Comparison of ENCODE assay signal across 8 cellular contexts in the genomic region with DNA sequence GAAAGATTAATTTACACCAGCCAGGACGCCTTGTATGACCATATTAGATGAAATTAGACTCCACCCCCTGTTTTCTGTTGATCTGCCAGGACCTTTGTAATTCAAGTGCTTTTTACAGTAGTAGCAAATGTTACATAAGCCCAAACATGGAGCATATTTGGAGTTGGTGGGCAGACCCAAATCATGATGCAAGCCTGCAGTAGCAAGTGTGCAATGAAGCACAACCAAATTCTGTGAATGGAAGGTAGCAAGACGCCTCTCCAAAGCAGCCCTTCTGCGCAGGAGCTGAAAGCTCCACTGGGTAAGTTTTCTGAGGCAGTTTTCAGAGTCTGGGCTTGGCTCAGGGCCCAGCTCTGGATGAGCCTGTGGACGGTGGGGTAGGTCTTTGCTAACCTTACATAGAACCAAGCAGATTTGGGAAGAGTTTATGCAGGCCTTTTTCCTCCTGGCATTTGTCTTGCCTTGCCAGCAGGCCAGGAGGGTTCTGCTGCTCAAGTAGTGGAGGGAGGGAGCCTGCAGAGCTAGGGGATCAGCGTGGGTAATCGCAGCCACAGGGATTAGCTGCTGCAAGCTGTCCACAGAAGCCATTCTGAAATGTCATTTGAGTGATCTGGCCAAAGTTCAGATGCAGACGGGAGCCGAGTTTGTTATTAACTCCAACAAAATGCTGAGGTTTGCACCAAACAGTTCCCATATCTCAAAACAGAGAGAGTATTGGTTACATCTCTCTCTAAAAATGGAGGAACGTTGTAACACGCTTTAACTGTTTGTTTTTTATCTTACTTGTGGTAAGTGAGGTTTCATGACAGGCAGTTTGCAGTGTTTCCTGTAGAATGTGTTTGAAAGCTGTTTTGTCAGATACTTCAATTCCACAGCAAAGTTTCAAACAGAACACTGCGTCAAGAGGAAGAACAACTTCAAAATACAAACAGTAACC. TPM values are rescaled to one million over a fixed set of nuclear protein-coding genes. Genes with fewer than 3 reads are reported as not detected.
DNase-seq lines count a peak whose midpoint lies in the region; ATAC-seq and TF ChIP-seq lines count a peak whose summit lies in the region.

No MANE protein-coding gene starts in this region.

- H2AFZ ChIP-seq in OCI-LY3 (ENCODE audit: low read depth, low read length) (no peak overlapping the region), hepatocyte (no peak overlapping the region)

- DNase-seq in AML-193 (lab: John Stamatoyannopoulos, UW) (peak; percentile 92 to 94), amniotic epithelial cell (ENCODE audit: low read depth) (peak; percentile 83), hepatocyte (ENCODE audit: low spot score) (peak; percentile 75), amniotic stem cell (lab: John Stamatoyannopoulos, UW) (no peak)

- H3K9me3 ChIP-seq in OCI-LY3 (ENCODE audit: insufficient read depth, low read length) (no peaks in the 10 kb centered on the region), hepatocyte (ENCODE audit: low read depth) (no peaks in the 10 kb centered on the region), skeletal muscle tissue (ENCODE audit: control insufficient read depth in 3 of 3, low read length in 3 of 3) (no peaks in the 10 kb centered on the region)

- no peak overlapping the region for H3K9ac ChIP-seq in OCI-LY3 (ENCODE audit: low read length)
- H3K9ac ChIP-seq in skeletal muscle tissue (ENCODE audit: low read depth in 1 of 3, low read length in 3 of 3) = peak overlapping the region; percentile 57 to 68 (median 58)

- H3K9me2 ChIP-seq in hepatocyte (replicated peaks; ENCODE audit: insufficient read depth) = no peaks in the 10 kb centered on the region

- peaks cover 34% of the 10 kb centered on the region; the same call in 1 of the 2 replicates for H3K79me2 ChIP-seq in OCI-LY3 (ENCODE audit: low read length)
- peaks cover 49% of the 10 kb centered on the region for H3K79me2 ChIP-seq in hepatocyte

- peak; percentile 64 for ATAC-seq in GM18870 (IDR thresholded peaks at IDR 0.05; ENCODE audit: unreplicated experiment)
- peak; percentile 54 for ATAC-seq in HG03066 (IDR thresholded peaks at IDR 0.05; ENCODE audit: low read depth, unreplicated experiment)

- H3K4me2 ChIP-seq in OCI-LY3 (ENCODE audit: low read length) (peak overlapping the region; percentile 58), hepatocyte (peak overlapping the region; percentile 68)

- H3K4me1 ChIP-seq in OCI-LY3 (ENCODE audit: low read length) (peaks cover 36% of the 10 kb centered on the region), hepatocyte (ENCODE audit: insufficient read depth) (peaks cover 71% of the 10 kb centered on the region), skeletal muscle tissue (ENCODE audit: control insufficient read depth in 3 of 3, insufficient read depth in 3 of 3, low read length in 3 of 3) (peaks cover 27 to 51% (median 49%) of the 10 kb centered on the region in 3 donors)

- WGBS in hepatocyte (ENCODE audit: low lambda C conversion rate, missing lambda C conversion rate) = 23% methylated on average over 11 of the region's 11 CpGs

- no peak overlapping the region for H3K27ac ChIP-seq in OCI-LY3 (ENCODE audit: low read length)
- H3K27ac ChIP-seq in hepatocyte = peak overlapping the region; percentile 75
- peak overlapping the region; percentile 61 for H3K27ac ChIP-seq in skeletal muscle tissue (ENCODE audit: low read depth, low read length)

- no peak overlapping the region for H3K4me3 ChIP-seq in OCI-LY3 (ENCODE audit: low read length)
- no peak overlapping the region for H3K4me3 ChIP-seq in hepatocyte
- H3K4me3 ChIP-seq in skeletal muscle tissue (ENCODE audit: low read length in 3 of 3) = peak overlapping the region; percentile 55 to 75 (median 57)

- TF ChIP-seq CTCF in OCI-LY3 (IDR thresholded peaks at IDR 0.05; ENCODE audit: low read depth, low read length) = no peak
- TF ChIP-seq CTCF in hepatocyte (IDR thresholded peaks at IDR 0.05; ENCODE audit: poor library complexity) = no peak

- H4K20me1 ChIP-seq in OCI-LY3 (ENCODE audit: insufficient read depth, low read length) (peaks cover 44% of the 10 kb centered on the region), hepatocyte (ENCODE audit: insufficient read depth, poor library complexity, severe bottlenecking) (no peaks in the 10 kb centered on the region)

- H3K27me3 ChIP-seq in OCI-LY3 (ENCODE audit: low read depth, low read length) = no peaks in the 10 kb centered on the region
- no peaks in the 10 kb centered on the region for H3K27me3 ChIP-seq in hepatocyte
- no peaks in the 10 kb centered on the region for H3K27me3 ChIP-seq in skeletal muscle tissue (ENCODE audit: control insufficient read depth in 3 of 3, insufficient read depth in 3 of 3, low read length in 3 of 3)

- H3K36me3 ChIP-seq in OCI-LY3 (replicated peaks; ENCODE audit: low read depth, low read length) = peaks cover 1% of the 10 kb centered on the region
- H3K36me3 ChIP-seq in hepatocyte (replicated peaks; ENCODE audit: insufficient read depth, low read depth) = no peaks in the 10 kb centered on the region
- H3K36me3 ChIP-seq in skeletal muscle tissue (ENCODE audit: control insufficient read depth in 3 of 3, insufficient read depth in 3 of 3, low read length in 3 of 3) = no peaks in the 10 kb centered on the region

RNA-seq across cellular contexts. Expression of a gene that starts 55.4 kb away (rescaled TPM):
- 99.6 and 101 TPM in 2 replicates for total RNA-seq in hepatocyte
- 104 and 111 TPM in 2 replicates for polyA plus RNA-seq in hepatocyte
- total RNA-seq in skeletal muscle tissue = 70.5 TPM

RNA-seq across cellular contexts. Expression of a gene that starts 55.8 kb away (rescaled TPM):
- total RNA-seq in hepatocyte (not detected in 2 replicates), skeletal muscle tissue (not detected)
- 1.1 TPM in 1 of 2 replicates, not detected in the other for polyA plus RNA-seq in hepatocyte

Comparison
In these comparisons a context has a peak if more than half of its experiments do, and no peak if none do; other contexts are left out.
1. H3K4me3 ChIP-seq: peak in skeletal muscle tissue (3 of 3); none in OCI-LY3 (single experiment) and hepatocyte (single experiment).